Comparison of ENCODE assay signal across 16 cellular contexts in genomic region chr20:17827759-17828559, GRCh38.
"Had no signal": no experiment of that assay in that cellular context is flagged by ENCODE, and none has a peak within 500 bp of the region (broad histone marks: within the 10 kb centered on the region; RNA-seq: fewer than 3 reads in every experiment).

No MANE protein-coding gene starts in this region.

- H3K36me3 ChIP-seq: neutrophil had no signal

- H3K4me1 Mint-ChIP-seq: immature natural killer cell had no signal

- DNase-seq: effector CD4-positive, alpha-beta T cell; endodermal cell; erythroblast; foreskin keratinocyte; immature natural killer cell; mesendoderm; naive thymus-derived CD4-positive, alpha-beta T cell; nephron progenitor cell; stimulated activated CD4-positive, alpha-beta T cell treated with anti-CD3 and anti-CD28 coated beads, Interleukin-2, amount 100 ng/mL, for 48 hours; stimulated activated naive CD4-positive, alpha-beta T cell treated with Interleukin-2 at 50 U/mL for 16 hours; trophoblast cell had no signal

- H3K27ac Mint-ChIP-seq: endodermal cell; immature natural killer cell; naive thymus-derived CD4-positive, alpha-beta T cell; nephron progenitor cell had no signal

- FAIRE-seq: endothelial cell of umbilical vein, keratinocyte had no signal

- H3K9me3 ChIP-seq: neutrophil had no signal

- H3K4me2 ChIP-seq: smooth muscle cell had no signal

- ATAC-seq: foreskin keratinocyte; naive thymus-derived CD4-positive, alpha-beta T cell had no signal

- H3K4me3 ChIP-seq: coronary artery, smooth muscle cell had no signal

- H3K36me3 Mint-ChIP-seq: immature natural killer cell; naive thymus-derived CD4-positive, alpha-beta T cell had no signal

- H3K27me3 Mint-ChIP-seq: naive thymus-derived CD4-positive, alpha-beta T cell had no signal

- H3K4me3 Mint-ChIP-seq: endodermal cell; immature natural killer cell; naive thymus-derived CD4-positive, alpha-beta T cell; nephron progenitor cell had no signal

- H3K9me3 Mint-ChIP-seq: endodermal cell; immature natural killer cell; naive thymus-derived CD4-positive, alpha-beta T cell; nephron progenitor cell had no signal

- H3K27me3 ChIP-seq: foreskin keratinocyte, neutrophil had no signal

- H3K4me1 ChIP-seq: foreskin keratinocyte had no signal

- H3K27ac ChIP-seq: coronary artery, foreskin keratinocyte, neutrophil had no signal
